ENCODE assay signal across 8 cellular contexts in genomic region chr7:157970744-157971143, GRCh38.
"Had no signal": no experiment of that assay in that cellular context is flagged by ENCODE, and none has a peak within 500 bp of the region (broad histone marks: within the 10 kb centered on the region; RNA-seq: fewer than 3 reads in every experiment).

No MANE protein-coding gene starts in this region.

- ATAC-seq: HCT116, K562 had no signal

- H3K27ac ChIP-seq: GM23248 had no signal

- DNase-seq: GM23248, GOT3, H7, HFFc6, IMR-90 had no signal

- H2AFZ ChIP-seq: GM23248 had no signal

- H3K9me3 ChIP-seq: HAP-1 had no signal

- H3K4me1 ChIP-seq: HAP-1 had no signal

- H3K36me3 ChIP-seq: HAP-1 had no signal

- H3K4me3 ChIP-seq: GM23248, HAP-1, K562 had no signal
